11 cellular contexts compared by ENCODE assay signal in the genomic region with DNA sequence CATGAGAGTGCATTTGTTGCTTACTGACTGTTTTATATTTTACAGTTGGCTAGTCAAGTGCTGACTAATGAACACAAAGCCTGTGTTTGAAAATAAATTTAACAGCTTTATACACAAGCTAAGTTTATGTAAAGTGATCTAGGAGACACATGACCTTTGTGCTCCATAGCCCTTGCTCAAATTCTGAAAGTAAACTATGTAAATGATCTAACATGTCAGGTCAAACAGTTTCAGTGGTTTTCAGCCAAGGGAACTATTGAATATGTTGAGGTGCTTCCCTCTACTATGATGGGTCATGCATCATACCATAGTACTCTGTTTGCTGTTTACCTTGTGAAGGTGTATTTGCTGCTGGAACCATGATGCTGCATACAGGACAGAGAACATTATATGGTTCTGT. TPM values are rescaled to one million over a fixed set of nuclear protein-coding genes. Genes with fewer than 3 reads are reported as not detected.
DNase-seq lines count a peak whose midpoint lies in the region; ATAC-seq and TF ChIP-seq lines count a peak whose summit lies in the region.
"Had no signal": no experiment of that assay in that cellular context is flagged by ENCODE, and none has a peak within 500 bp of the region (broad histone marks: within the 10 kb centered on the region; RNA-seq: fewer than 3 reads in every experiment).

No MANE protein-coding gene starts in this region.

- no peaks in the 10 kb centered on the region for H3K4me1 ChIP-seq in foreskin keratinocyte

- TF ChIP-seq CTCF in foreskin keratinocyte (conservative IDR thresholded peaks at IDR 0.05) = no peak

- peak; percentile 11 for DNase-seq in iris pigment epithelial cell (ENCODE audit: low read depth)
- no peak for DNase-seq in HK-2 (ENCODE audit: unreplicated experiment)
- no peak for DNase-seq in activated T-cell treated with anti-CD3 and anti-CD28 coated beads, Interleukin-2, amount 50 U/mL, for 48 hours
- DNase-seq in foreskin keratinocyte = no peak
- DNase-seq: DMS 273 treated with DMSO at 0.1 percent for 48 hours, occipital lobe had no signal

- ATAC-seq in GM18519 (IDR thresholded peaks at IDR 0.05; ENCODE audit: low FRiP score, unreplicated experiment) (peak; percentile 100), GM21528 (IDR thresholded peaks at IDR 0.05; ENCODE audit: low FRiP score, unreplicated experiment) (peak; percentile 100), HG03175 (IDR thresholded peaks at IDR 0.05; ENCODE audit: unreplicated experiment) (peak; percentile 100), foreskin keratinocyte (no peak), esophagus mucosa (no peak)

- H3K27me3 ChIP-seq in foreskin keratinocyte = no peaks in the 10 kb centered on the region

- no peak overlapping the region for H3K27ac ChIP-seq in foreskin keratinocyte
- H3K27ac ChIP-seq: VCaP had no signal

RNA-seq across cellular contexts. Expression of a gene that starts 36.8 kb away (rescaled TPM):
- total RNA-seq in foreskin keratinocyte = 10.8 and 12.2 TPM in 2 replicates
- polyA plus RNA-seq in foreskin keratinocyte = 2.8 and 3.3 TPM in 2 replicates
- 8.9 TPM for total RNA-seq in esophagus mucosa

Comparison
In these comparisons a context has a peak if more than half of its experiments do, and no peak if none do; other contexts are left out.
1. ATAC-seq: peak in GM18519 (single experiment), GM21528 (single experiment) and HG03175 (single experiment); none in foreskin keratinocyte (single experiment) and esophagus mucosa (single experiment).